Comparison of ENCODE assay signal across 1 cellular context in the genomic region with DNA sequence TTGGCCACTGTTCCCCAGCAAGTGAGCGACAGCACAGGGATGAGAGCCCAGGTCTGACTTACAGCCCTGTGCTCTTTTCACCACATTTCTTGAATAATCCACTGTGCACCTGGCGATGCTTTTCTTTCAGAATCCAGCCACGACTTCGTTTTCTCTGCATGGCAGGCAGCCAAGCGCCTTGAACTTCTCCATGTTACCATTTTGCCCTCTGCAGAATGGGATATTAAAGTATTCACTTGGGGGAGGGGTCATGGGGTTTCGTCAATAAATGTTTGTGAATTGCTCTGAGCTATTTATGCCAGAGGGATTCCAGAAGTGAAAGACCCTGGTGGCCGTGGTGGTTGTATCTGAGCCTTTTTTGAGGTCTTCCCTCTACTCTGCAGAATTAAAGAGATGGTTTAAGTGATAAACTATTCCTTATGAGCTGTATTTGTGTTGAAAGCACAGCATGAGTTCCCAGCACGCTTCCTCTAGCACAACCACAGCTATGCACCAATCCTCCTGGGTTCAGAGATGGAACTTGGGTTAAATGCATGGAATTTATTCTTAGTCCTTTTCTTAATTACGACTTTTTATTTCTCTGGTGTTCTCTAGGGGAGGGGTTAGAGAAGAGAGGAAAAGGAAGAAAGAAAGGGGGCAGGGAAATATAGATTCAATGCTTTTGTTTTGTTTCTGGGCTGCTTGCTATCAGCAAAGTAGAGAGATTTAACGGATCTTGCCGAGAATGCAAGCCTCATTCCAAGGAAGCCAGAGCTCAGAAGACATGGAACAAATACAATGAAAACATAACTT.
TF ChIP-seq lines count a peak whose summit lies in the region.

No MANE protein-coding gene starts in this region.

TF ChIP-seq in GM23338, 12 proteins besides CTCF, POLR2A, EP300 and RAD21 (continued from another document):
- TF ChIP-seq, protein P1, sequence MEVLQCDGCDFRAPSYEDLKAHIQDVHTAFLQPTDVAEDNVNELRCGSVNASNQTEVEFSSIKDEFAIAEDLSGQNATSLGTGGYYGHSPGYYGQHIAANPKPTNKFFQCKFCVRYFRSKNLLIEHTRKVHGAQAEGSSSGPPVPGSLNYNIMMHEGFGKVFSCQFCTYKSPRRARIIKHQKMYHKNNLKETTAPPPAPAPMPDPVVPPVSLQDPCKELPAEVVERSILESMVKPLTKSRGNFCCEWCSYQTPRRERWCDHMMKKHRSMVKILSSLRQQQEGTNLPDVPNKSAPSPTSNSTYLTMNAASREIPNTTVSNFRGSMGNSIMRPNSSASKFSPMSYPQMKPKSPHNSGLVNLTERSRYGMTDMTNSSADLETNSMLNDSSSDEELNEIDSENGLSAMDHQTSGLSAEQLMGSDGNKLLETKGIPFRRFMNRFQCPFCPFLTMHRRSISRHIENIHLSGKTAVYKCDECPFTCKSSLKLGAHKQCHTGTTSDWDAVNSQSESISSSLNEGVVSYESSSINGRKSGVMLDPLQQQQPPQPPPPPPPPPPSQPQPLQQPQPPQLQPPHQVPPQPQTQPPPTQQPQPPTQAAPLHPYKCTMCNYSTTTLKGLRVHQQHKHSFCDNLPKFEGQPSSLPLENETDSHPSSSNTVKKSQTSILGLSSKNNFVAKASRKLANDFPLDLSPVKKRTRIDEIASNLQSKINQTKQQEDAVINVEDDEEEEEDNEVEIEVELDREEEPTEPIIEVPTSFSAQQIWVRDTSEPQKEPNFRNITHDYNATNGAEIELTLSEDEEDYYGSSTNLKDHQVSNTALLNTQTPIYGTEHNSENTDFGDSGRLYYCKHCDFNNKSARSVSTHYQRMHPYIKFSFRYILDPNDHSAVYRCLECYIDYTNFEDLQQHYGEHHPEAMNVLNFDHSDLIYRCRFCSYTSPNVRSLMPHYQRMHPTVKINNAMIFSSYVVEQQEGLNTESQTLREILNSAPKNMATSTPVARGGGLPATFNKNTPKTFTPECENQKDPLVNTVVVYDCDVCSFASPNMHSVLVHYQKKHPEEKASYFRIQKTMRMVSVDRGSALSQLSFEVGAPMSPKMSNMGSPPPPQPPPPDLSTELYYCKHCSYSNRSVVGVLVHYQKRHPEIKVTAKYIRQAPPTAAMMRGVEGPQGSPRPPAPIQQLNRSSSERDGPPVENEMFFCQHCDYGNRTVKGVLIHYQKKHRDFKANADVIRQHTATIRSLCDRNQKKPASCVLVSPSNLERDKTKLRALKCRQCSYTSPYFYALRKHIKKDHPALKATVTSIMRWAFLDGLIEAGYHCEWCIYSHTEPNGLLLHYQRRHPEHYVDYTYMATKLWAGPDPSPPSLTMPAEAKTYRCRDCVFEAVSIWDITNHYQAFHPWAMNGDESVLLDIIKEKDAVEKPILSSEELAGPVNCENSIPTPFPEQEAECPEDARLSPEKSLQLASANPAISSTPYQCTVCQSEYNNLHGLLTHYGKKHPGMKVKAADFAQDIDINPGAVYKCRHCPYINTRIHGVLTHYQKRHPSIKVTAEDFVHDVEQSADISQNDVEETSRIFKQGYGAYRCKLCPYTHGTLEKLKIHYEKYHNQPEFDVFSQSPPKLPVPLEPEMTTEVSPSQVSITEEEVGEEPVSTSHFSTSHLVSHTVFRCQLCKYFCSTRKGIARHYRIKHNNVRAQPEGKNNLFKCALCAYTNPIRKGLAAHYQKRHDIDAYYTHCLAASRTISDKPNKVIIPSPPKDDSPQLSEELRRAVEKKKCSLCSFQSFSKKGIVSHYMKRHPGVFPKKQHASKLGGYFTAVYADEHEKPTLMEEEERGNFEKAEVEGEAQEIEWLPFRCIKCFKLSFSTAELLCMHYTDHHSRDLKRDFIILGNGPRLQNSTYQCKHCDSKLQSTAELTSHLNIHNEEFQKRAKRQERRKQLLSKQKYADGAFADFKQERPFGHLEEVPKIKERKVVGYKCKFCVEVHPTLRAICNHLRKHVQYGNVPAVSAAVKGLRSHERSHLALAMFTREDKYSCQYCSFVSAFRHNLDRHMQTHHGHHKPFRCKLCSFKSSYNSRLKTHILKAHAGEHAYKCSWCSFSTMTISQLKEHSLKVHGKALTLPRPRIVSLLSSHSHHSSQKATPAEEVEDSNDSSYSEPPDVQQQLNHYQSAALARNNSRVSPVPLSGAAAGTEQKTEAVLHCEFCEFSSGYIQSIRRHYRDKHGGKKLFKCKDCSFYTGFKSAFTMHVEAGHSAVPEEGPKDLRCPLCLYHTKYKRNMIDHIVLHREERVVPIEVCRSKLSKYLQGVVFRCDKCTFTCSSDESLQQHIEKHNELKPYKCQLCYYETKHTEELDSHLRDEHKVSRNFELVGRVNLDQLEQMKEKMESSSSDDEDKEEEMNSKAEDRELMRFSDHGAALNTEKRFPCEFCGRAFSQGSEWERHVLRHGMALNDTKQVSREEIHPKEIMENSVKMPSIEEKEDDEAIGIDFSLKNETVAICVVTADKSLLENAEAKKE (CRISPR knock-in tag; IDR thresholded peaks at IDR 0.05): no peak
- TF ChIP-seq NANOG (IDR thresholded peaks at IDR 0.05; ENCODE audit: borderline replicate concordance) (no peak), STAT1 (IDR thresholded peaks at IDR 0.05; ENCODE audit: unreplicated experiment) (no peak), JUNB (IDR thresholded peaks at IDR 0.05; ENCODE audit: unreplicated experiment) (no peak), ZNF331 (CRISPR knock-in tag; IDR thresholded peaks at IDR 0.05; ENCODE audit: low read depth) (no peak)
TF ChIP-seq in GM23338: peak in this region for 0.
